In genomic region chr1:210687582-210688279, GRCh38 we compare ENCODE assay signal across 18 cellular contexts.
A peak's percentile ranks its signal among the peaks of the same experiment; 100 is the strongest.
DNase-seq lines count a peak whose midpoint lies in the region; TF ChIP-seq lines count a peak whose summit lies in the region.
"Had no signal": no experiment of that assay in that cellular context is flagged by ENCODE, and none has a peak within 500 bp of the region (broad histone marks: within the 10 kb centered on the region; RNA-seq: fewer than 3 reads in every experiment).

No MANE protein-coding gene starts in this region.

- in situ Hi-C loops in astrocyte of the spinal cord (cut with HindIII; ENCODE audit: low sequenced_read_pairs): no loop called here

- TF ChIP-seq CTCF in astrocyte of the spinal cord (IDR thresholded peaks at IDR 0.05; ENCODE audit: low read depth, low read length) (no peak), Calu3 (IDR thresholded peaks at IDR 0.05; ENCODE audit: unreplicated experiment) (no peak)

- CTCF ChIA-PET in Calu3 (lab: Charles Lee): no interaction called here

- no peak overlapping the region for H3K4me3 Mint-ChIP-seq in Calu3 (ENCODE audit: low read depth, unreplicated experiment)
- H3K4me3 Mint-ChIP-seq: nephron had no signal

- peaks cover 31% of the 10 kb centered on the region for H3K27me3 Mint-ChIP-seq in Calu3 (ENCODE audit: unreplicated experiment)

- DNase-seq in DMS53 (lab: John Stamatoyannopoulos, UW) (peak; percentile 37), DMS53 treated with DMSO at 0.1 percent for 48 hours (lab: John Stamatoyannopoulos, UW; ENCODE audit: unreplicated experiment) (no peak), HT1080 (ENCODE audit: low read depth) (peak; percentile 90), astrocyte of the spinal cord (ENCODE audit: low read depth, low spot score) (peak; percentile 40), renal cortical epithelial cell (ENCODE audit: low read depth) (peak; percentile 87), NCI-H1436 (lab: John Stamatoyannopoulos, UW) (no peak), AML-193 (lab: John Stamatoyannopoulos, UW) (no peak), Calu3 (no peak)
- DNase-seq: activated CD4-positive, alpha-beta T cell treated with anti-CD3 and anti-CD28 coated beads, Interleukin-2, amount 50 U/mL, for 48 hours; aorta; dermis blood vessel endothelial cell; left ventricle myocardium superior; NCI-H2171; SIG-M5; upper lobe of left lung had no signal

- H3K4me3 ChIP-seq in astrocyte of the spinal cord (ENCODE audit: low read depth, low read length): no peak overlapping the region
- H3K4me3 ChIP-seq: right atrium auricular region, upper lobe of left lung had no signal

- no peaks in the 10 kb centered on the region for H3K36me3 Mint-ChIP-seq in Calu3 (ENCODE audit: insufficient read depth, unreplicated experiment)

- intact Hi-C loops in Calu3 (cut with micrococcal nuclease; ENCODE audit: unreplicated experiment): no loop called here

- BruUV-seq in Calu3 (replicated peaks; lab: Mats Ljungman, UMichigan): no TSS peak

- no peaks in the 10 kb centered on the region for H3K9me3 Mint-ChIP-seq in Calu3 (ENCODE audit: low read depth, unreplicated experiment)
- H3K9me3 Mint-ChIP-seq: activated T-helper 2 cell treated with anti-CD3 and anti-CD28 coated beads, Interferon-gamma antibody, Interleukin-2, Interleukin-4, amounts not matched to agents 10 μg/mL and 5 μg/mL and 100 μg/mL, durations not matched to agents 14 hours and 24 hours and 36 hours; nephron had no signal

- no peak overlapping the region for H3K27ac Mint-ChIP-seq in Calu3 (ENCODE audit: unreplicated experiment)
- H3K27ac Mint-ChIP-seq: activated T-helper 2 cell treated with anti-CD3 and anti-CD28 coated beads, Interferon-gamma antibody, Interleukin-2, Interleukin-4, amounts not matched to agents 10 μg/mL and 5 μg/mL and 100 μg/mL, durations not matched to agents 14 hours and 24 hours and 36 hours; nephron had no signal

- no peaks in the 10 kb centered on the region for H3K4me1 Mint-ChIP-seq in Calu3 (ENCODE audit: low read depth, unreplicated experiment)
- H3K4me1 Mint-ChIP-seq: nephron had no signal

Comparison
In these comparisons a context has a peak if more than half of its experiments do, and no peak if none do; other contexts are left out.
1. DNase-seq: peak in DMS53 (single experiment), HT1080 (single experiment), astrocyte of the spinal cord (single experiment) and renal cortical epithelial cell (single experiment); none in DMS53 treated with DMSO at 0.1 percent for 48 hours (single experiment), NCI-H1436 (single experiment), AML-193 (0 of 2) and Calu3 (single experiment).